8 cellular contexts compared by ENCODE assay signal in the genomic region with DNA sequence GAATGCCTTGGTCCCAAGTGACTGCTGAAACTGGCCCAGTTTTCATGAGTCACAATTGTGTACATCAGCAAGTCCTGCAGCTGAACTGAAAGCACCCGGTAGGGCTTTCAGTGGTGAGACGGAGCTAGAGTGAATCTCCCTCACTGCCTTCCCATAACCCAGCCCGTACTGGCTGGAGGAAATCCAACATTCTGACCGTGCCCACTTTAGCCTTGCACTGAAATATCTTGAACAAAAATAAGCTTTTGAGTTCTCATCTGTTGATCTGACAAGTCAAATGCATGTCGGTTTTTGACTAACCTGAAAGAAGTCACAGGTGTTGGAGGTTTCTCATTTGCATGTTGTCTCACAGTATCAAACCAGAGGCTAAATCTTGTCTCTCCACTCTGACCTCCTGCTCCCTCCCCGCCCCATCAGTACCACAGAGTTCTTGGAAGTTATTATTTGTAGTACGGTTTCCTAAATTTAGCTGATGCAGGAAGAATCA. TPM values are rescaled to one million over a fixed set of nuclear protein-coding genes. Genes with fewer than 3 reads are reported as not detected.
DNase-seq lines count a peak whose midpoint lies in the region; ATAC-seq and TF ChIP-seq lines count a peak whose summit lies in the region.

No MANE protein-coding gene starts in this region.

- H3K27me3 ChIP-seq in smooth muscle cell (ENCODE audit: low read depth) = no peaks in the 10 kb centered on the region

- H3K79me2 ChIP-seq in smooth muscle cell (ENCODE audit: low read depth) = no peaks in the 10 kb centered on the region

- peaks cover 52% of the 10 kb centered on the region for H4K20me1 ChIP-seq in smooth muscle cell (ENCODE audit: low read depth)

- H3K9ac ChIP-seq in smooth muscle cell (ENCODE audit: low read depth) = no peak overlapping the region

- WGBS in smooth muscle cell (ENCODE audit: low lambda C conversion rate) = 56% methylated on average over 7 of the region's 7 CpGs

- H3K4me3 ChIP-seq in GM12865 (ENCODE audit: low read depth, low read length) (peak overlapping the region; percentile 54), smooth muscle cell (no peak overlapping the region)

- no peak overlapping the region for H2AFZ ChIP-seq in smooth muscle cell (ENCODE audit: low read depth)

- no peaks in the 10 kb centered on the region for H3K4me1 ChIP-seq in smooth muscle cell (ENCODE audit: low read depth)

- H3K36me3 ChIP-seq in smooth muscle cell (ENCODE audit: low read depth) = no peaks in the 10 kb centered on the region

- TF ChIP-seq CTCF in GM12865 (IDR thresholded peaks at IDR 0.05; ENCODE audit: insufficient read depth, low read depth, low read length, missing control alignments) = no peak
- TF ChIP-seq CTCF in smooth muscle cell (IDR thresholded peaks at IDR 0.05; ENCODE audit: borderline replicate concordance, insufficient read depth, poor library complexity, severe bottlenecking) = no peak

- ATAC-seq in GM21447 (IDR thresholded peaks at IDR 0.05; ENCODE audit: unreplicated experiment) (peak; percentile 74), HG03575 (IDR thresholded peaks at IDR 0.05; ENCODE audit: extremely low read depth, insufficient number of reproducible peaks, low FRiP score, unreplicated experiment) (peak; percentile 61), esophagus mucosa (peak; percentile 82)

- H3F3A ChIP-seq in smooth muscle cell (ENCODE audit: low read depth) = no peaks in the 10 kb centered on the region

- peak overlapping the region; percentile 24 for H3K4me2 ChIP-seq in smooth muscle cell

- H3K27ac ChIP-seq in smooth muscle cell (ENCODE audit: low read depth) = no peak overlapping the region

- no peaks in the 10 kb centered on the region for H3K9me3 ChIP-seq in smooth muscle cell (replicated peaks; ENCODE audit: low read depth)

- peak; percentile 99 for DNase-seq in GM12865 (ENCODE audit: low read depth)
- no peak for DNase-seq in smooth muscle cell (lab: John Stamatoyannopoulos, UW; ENCODE audit: unreplicated experiment)
- DNase-seq in NCI-H2227 (lab: John Stamatoyannopoulos, UW; ENCODE audit: unreplicated experiment) = no peak
- no peak for DNase-seq in NCI-H187 (lab: John Stamatoyannopoulos, UW)
- no peak for DNase-seq in globus pallidus (ENCODE audit: low spot score)

RNA-seq across cellular contexts. Expression of a gene that starts 35.9 kb away (rescaled TPM):
- 40.1 TPM for total RNA-seq in esophagus mucosa
- total RNA-seq in smooth muscle cell = 15.7 and 19.1 TPM in 2 replicates
- 16.3 and 17.2 TPM in 2 replicates for polyA plus RNA-seq in smooth muscle cell
